In the genomic region with DNA sequence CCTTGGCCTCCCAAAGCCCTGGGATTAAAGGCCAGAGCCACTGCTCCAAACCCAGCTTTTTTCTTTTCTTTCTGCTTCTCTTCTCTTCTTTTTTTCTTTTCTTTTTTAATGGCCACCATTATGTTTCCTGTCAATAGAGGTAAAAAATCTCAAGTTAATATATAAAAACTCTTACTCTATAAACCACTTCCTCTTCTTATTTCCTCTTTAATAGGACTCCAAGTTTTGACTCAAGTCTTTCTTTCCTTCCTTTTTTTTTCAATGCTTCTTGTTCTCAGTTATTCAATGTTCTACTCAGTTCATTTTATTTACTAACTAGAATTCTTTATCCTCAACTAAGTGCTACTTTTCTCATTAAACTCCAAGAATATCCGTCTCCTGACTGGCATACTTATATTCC, we compare ENCODE assay signal across 17 cellular contexts. TPM values are rescaled to one million over a fixed set of nuclear protein-coding genes. Genes with fewer than 3 reads are reported as not detected.
DNase-seq lines count a peak whose midpoint lies in the region; ATAC-seq and TF ChIP-seq lines count a peak whose summit lies in the region.
"Had no signal": no experiment of that assay in that cellular context is flagged by ENCODE, and none has a peak within 500 bp of the region (broad histone marks: within the 10 kb centered on the region; RNA-seq: fewer than 3 reads in every experiment).

No MANE protein-coding gene starts in this region.

- H3K79me1 ChIP-seq in neuronal stem cell (ENCODE audit: low read depth, low read length) = no peaks in the 10 kb centered on the region

- no peaks in the 10 kb centered on the region for H3K27me3 ChIP-seq in SU-DHL-6 (ENCODE audit: low read length)
- no peaks in the 10 kb centered on the region for H3K27me3 ChIP-seq in neuronal stem cell (ENCODE audit: control insufficient read depth in 3 of 3, insufficient read depth in 3 of 3, low read depth in 1 of 3, low read length in 3 of 3)
- H3K27me3 ChIP-seq: adrenal gland, vagina had no signal

- H3K9me2 ChIP-seq in SU-DHL-6 (replicated peaks; ENCODE audit: insufficient read depth, low read length) = no peaks in the 10 kb centered on the region

- no peak overlapping the region for H3K14ac ChIP-seq in neuronal stem cell (ENCODE audit: low read length)

- peak; percentile 56 for ATAC-seq in GM18907 (IDR thresholded peaks at IDR 0.05; ENCODE audit: unreplicated experiment)
- ATAC-seq: Panc1 had no signal

- H3K79me2 ChIP-seq in SU-DHL-6 (ENCODE audit: insufficient read depth, low read length) = no peaks in the 10 kb centered on the region

- H2AK5ac ChIP-seq in neuronal stem cell (ENCODE audit: low read depth, low read length) = no peak overlapping the region

- H4K91ac ChIP-seq in neuronal stem cell (ENCODE audit: low read depth, low read length, poor library complexity) = no peak overlapping the region

- H3K9ac ChIP-seq in SU-DHL-6 (ENCODE audit: low read length) = peak overlapping the region; percentile 35
- H3K9ac ChIP-seq in neuronal stem cell (ENCODE audit: low read depth, low read length, poor library complexity) = no peak overlapping the region

- 0 out of 2 replicates have a peak, but pooled peaks cover 9% of the 10 kb centered on the region for H3F3A ChIP-seq in SU-DHL-6 (ENCODE audit: insufficient read depth)

- H2AFZ ChIP-seq in SU-DHL-6 (ENCODE audit: low read depth, low read length, severe bottlenecking) (peak overlapping the region; percentile 62), neuronal stem cell (ENCODE audit: low read length) (no peak overlapping the region)

- no CpG with 5 or more reads among the region's 1 CpG for WGBS in neuronal stem cell (ENCODE audit: extremely low coverage in 2 of 2, insufficient read length in 2 of 2, insufficient replicate concordance in 1 of 2), 2 donors

- no peak overlapping the region for H3K4ac ChIP-seq in neuronal stem cell (ENCODE audit: low read length)

- no peak for TF ChIP-seq CTCF in SU-DHL-6 (IDR thresholded peaks at IDR 0.05; ENCODE audit: insufficient read depth, low read length, poor library complexity, severe bottlenecking)

- no peak overlapping the region for H2BK12ac ChIP-seq in neuronal stem cell (ENCODE audit: low read length)

- H2BK15ac ChIP-seq in neuronal stem cell (ENCODE audit: low read length) = no peak overlapping the region

- H2BK5ac ChIP-seq in neuronal stem cell (ENCODE audit: low read length) = no peak overlapping the region

- no peak overlapping the region for H3K18ac ChIP-seq in neuronal stem cell (ENCODE audit: low read length)

- H2BK120ac ChIP-seq in neuronal stem cell (ENCODE audit: low read depth, low read length) = no peak overlapping the region

- DNase-seq in AML-193 (lab: John Stamatoyannopoulos, UW) (peak; percentile 98 to 99), Kasumi-1 (lab: John Stamatoyannopoulos, UW) (peak; percentile 85 to 87), epidermal melanocyte (ENCODE audit: insufficient read length, low spot score) (no peak), NCI-H446 (lab: John Stamatoyannopoulos, UW) (no peak), neuronal stem cell (ENCODE audit: low spot score) (no peak)
- DNase-seq in central memory CD4-positive, alpha-beta T cell = no peak
- DNase-seq: activated CD4-positive, CD25-positive, alpha-beta regulatory T cell treated with anti-CD3 and anti-CD28 coated beads, Interleukin-2, amount 50 U/mL, for 72 hours; adrenal gland; glutamatergic neuron; NCI-H1092 treated with DMSO at 0.1 percent for 48 hours; NCI-H226; stimulated activated naive CD4-positive, alpha-beta T cell had no signal

- no peaks in the 10 kb centered on the region for H3K4me1 ChIP-seq in neuronal stem cell (ENCODE audit: control insufficient read depth in 2 of 2, insufficient read depth in 1 of 2, low read depth in 1 of 2, low read length in 2 of 2)
- H3K4me1 ChIP-seq: adrenal gland, vagina had no signal

- H3K4me2 ChIP-seq in SU-DHL-6 (ENCODE audit: low read depth, low read length, poor library complexity, severe bottlenecking) (peak overlapping the region; percentile 84), neuronal stem cell (ENCODE audit: insufficient read depth, low read length, poor library complexity, severe bottlenecking) (no peak overlapping the region)

- no peaks in the 10 kb centered on the region for H3K36me3 ChIP-seq in SU-DHL-6 (ENCODE audit: low read length)
- no peaks in the 10 kb centered on the region for H3K36me3 ChIP-seq in neuronal stem cell (replicated peaks in 1 of 2; ENCODE audit: control insufficient read depth in 2 of 2, insufficient read depth in 2 of 2, low read length in 2 of 2)
- H3K36me3 ChIP-seq: adrenal gland, vagina had no signal

- H3K9me3 ChIP-seq in SU-DHL-6 (ENCODE audit: insufficient read depth, low read length) (no peaks in the 10 kb centered on the region), neuronal stem cell (replicated peaks in 1 of 2; ENCODE audit: control insufficient read depth in 2 of 2, insufficient read depth in 1 of 2, low read depth in 1 of 2, low read length in 2 of 2) (no peaks in the 10 kb centered on the region)
- H3K9me3 ChIP-seq: adrenal gland, vagina had no signal

- H4K8ac ChIP-seq in neuronal stem cell (ENCODE audit: low read depth, low read length) = no peak overlapping the region

- peak overlapping the region; percentile 43 for H3K4me3 ChIP-seq in SU-DHL-6 (ENCODE audit: insufficient read depth, low read length, poor library complexity, severe bottlenecking)
- no peak overlapping the region for H3K4me3 ChIP-seq in neuronal stem cell (ENCODE audit: low read length in 2 of 2)
- H3K4me3 ChIP-seq: adrenal gland, vagina had no signal

- H3K23ac ChIP-seq in neuronal stem cell (ENCODE audit: low read depth, low read length, poor library complexity) = no peak overlapping the region

- H3K27ac ChIP-seq in SU-DHL-6 (ENCODE audit: low read depth, low read length) = peak overlapping the region; percentile 82
- no peak overlapping the region for H3K27ac ChIP-seq in neuronal stem cell (replicated peaks; ENCODE audit: low read length)
- H3K27ac ChIP-seq: adrenal gland, epithelial cell of prostate, vagina had no signal

- H4K20me1 ChIP-seq in SU-DHL-6 (ENCODE audit: low read depth, low read length) = no peaks in the 10 kb centered on the region

RNA-seq across cellular contexts. Expression of gene MYCBP2, which starts 27.1 kb away (rescaled TPM):
- 14.5 TPM for polyA plus RNA-seq in neuronal stem cell (2013, experiment 1 of 2)
- 17.1 TPM for polyA plus RNA-seq in neuronal stem cell (2013, experiment 2 of 2)

Comparison
In these comparisons a context has a peak if more than half of its experiments do, and no peak if none do; other contexts are left out.
1. DNase-seq: peak in AML-193 (2 of 2) and Kasumi-1 (2 of 2); none in central memory CD4-positive, alpha-beta T cell (single experiment), epidermal melanocyte (single experiment), NCI-H446 (0 of 2) and neuronal stem cell (single experiment).